Comparison of ENCODE assay signal across 8 cellular contexts in genomic region chr7:105677803-105678583, GRCh38.
A peak's percentile ranks its signal among the peaks of the same experiment; 100 is the strongest.
DNase-seq lines count a peak whose midpoint lies in the region; ATAC-seq and TF ChIP-seq lines count a peak whose summit lies in the region.

No MANE protein-coding gene starts in this region.

- no peaks in the 10 kb centered on the region for H3K9me3 ChIP-seq in Loucy (ENCODE audit: insufficient read depth, low read depth, low read length)

- H3K4me1 ChIP-seq in Loucy (ENCODE audit: insufficient read depth, low read length, poor library complexity, severe bottlenecking): peaks cover 57% of the 10 kb centered on the region

- no peaks in the 10 kb centered on the region for H3F3A ChIP-seq in Loucy (ENCODE audit: low read depth)

- no peak overlapping the region for H3K4me3 ChIP-seq in AG10803 (ENCODE audit: low read length)
- peak overlapping the region; percentile 70 for H3K4me3 ChIP-seq in Loucy (ENCODE audit: low read length, poor library complexity, severe bottlenecking)

- intact Hi-C loops in left ventricle myocardium superior (cut with micrococcal nuclease): no loop called here

- no peaks in the 10 kb centered on the region for H3K27me3 ChIP-seq in Loucy (ENCODE audit: insufficient read depth, low read length, poor library complexity, severe bottlenecking)

- H3K9me2 ChIP-seq in Loucy (replicated peaks; ENCODE audit: low read depth, low read length): no peaks in the 10 kb centered on the region

- TF ChIP-seq CTCF in AG10803 (conservative IDR thresholded peaks at IDR 0.05; ENCODE audit: low read length) (no peak), Loucy (conservative IDR thresholded peaks at IDR 0.05; ENCODE audit: low read length) (no peak)

- peak overlapping the region; percentile 9 for H3K27ac ChIP-seq in temporal lobe (ENCODE audit: low read depth, low read length)

- no peaks in the 10 kb centered on the region for H3K36me3 ChIP-seq in Loucy (ENCODE audit: insufficient read depth, low read length)

- H3K79me2 ChIP-seq in Loucy (ENCODE audit: insufficient read depth, low read length): peaks cover 8% of the 10 kb centered on the region; the same call in 1 of the 2 replicates

- peak overlapping the region; percentile 71 for H3K4me2 ChIP-seq in Loucy (ENCODE audit: low read depth, low read length, poor library complexity, severe bottlenecking)

- peak overlapping the region; percentile 47 for H2AFZ ChIP-seq in Loucy (ENCODE audit: low read length)

- no peaks in the 10 kb centered on the region for H4K20me1 ChIP-seq in Loucy (ENCODE audit: insufficient read depth, low read length, poor library complexity, severe bottlenecking)

- peak; percentile 72 for ATAC-seq in GM19455 (IDR thresholded peaks at IDR 0.05; ENCODE audit: unreplicated experiment)
- peak; percentile 27 for ATAC-seq in left ventricle myocardium superior

- DNase-seq in AG10803 (ENCODE audit: low read depth) (peak; percentile 22), left ventricle myocardium superior (no peak), ecto neural progenitor cell (ENCODE audit: low spot score) (no peak), cortex of kidney (lab: John Stamatoyannopoulos, UW) (no peak)
- peak; percentile 70 for DNase-seq in activated CD8-positive, alpha-beta memory T cell treated with anti-CD3 and anti-CD28 coated beads for 24 hours

- peak overlapping the region; percentile 73 for H3K9ac ChIP-seq in Loucy (ENCODE audit: low read depth, low read length, poor library complexity, severe bottlenecking)

Comparison
In these comparisons a context has a peak if more than half of its experiments do, and no peak if none do; other contexts are left out.
1. DNase-seq: peak in AG10803 (single experiment) and activated CD8-positive, alpha-beta memory T cell treated with anti-CD3 and anti-CD28 coated beads for 24 hours (single experiment); none in left ventricle myocardium superior (single experiment), ecto neural progenitor cell (single experiment) and cortex of kidney (single experiment).